In the genomic region with DNA sequence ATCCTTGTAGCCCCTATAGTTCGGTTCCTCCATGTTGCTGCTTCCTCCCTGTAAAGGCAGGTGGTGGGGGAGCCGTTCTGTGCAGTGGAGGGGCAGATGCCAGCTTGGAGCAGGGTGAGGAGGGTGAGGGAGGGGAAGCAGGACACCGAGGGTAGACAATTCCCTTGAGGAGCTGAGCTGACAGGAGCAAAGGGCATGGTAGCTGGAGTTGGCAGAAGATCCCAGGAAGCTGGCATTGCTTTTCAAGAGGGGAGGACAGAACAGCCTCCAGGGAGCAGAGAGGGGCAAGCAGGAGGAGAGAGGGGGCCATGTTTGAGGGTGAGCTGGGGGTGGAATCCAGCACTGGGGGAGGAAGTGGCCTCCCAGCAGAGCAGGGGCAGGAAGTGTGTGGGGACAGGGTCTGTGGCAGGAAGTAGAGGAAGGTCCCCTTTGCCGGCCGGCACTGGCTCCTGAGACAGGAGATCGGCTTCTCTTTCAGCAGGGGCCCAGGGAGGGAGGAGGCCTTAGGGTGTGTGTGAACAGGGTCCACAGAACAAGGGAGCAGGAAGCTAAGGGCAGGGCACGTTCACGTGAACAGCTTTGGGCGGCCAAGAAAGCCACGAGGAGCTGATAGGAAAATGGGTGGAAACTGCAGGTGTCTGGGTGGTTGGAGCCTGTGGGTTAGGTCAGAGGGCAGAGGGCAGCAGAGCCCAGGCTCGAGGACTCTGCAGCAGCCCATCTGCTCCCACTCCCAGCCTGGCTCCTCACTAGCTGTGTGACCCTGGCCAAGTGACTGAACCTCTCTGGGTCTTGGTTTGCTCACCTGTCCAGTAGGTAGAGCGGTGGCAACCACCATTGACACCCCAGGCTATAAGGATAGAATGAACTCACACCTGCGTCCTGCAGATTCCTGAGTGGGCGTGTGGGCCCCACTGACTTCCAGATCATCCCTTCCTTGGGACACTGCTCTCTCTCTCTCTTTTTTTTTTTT, we compare ENCODE assay signal across 9 cellular contexts. TPM values are rescaled to one million over a fixed set of nuclear protein-coding genes. Genes with fewer than 3 reads are reported as not detected.
A peak's percentile ranks its signal among the peaks of the same experiment; 100 is the strongest.
DNase-seq lines count a peak whose midpoint lies in the region; ATAC-seq lines count a peak whose summit lies in the region.
"Had no signal": no experiment of that assay in that cellular context is flagged by ENCODE, and none has a peak within 500 bp of the region (broad histone marks: within the 10 kb centered on the region; RNA-seq: fewer than 3 reads in every experiment).

No MANE protein-coding gene starts in this region.

- H3K4me1 ChIP-seq in mucosa of stomach (ENCODE audit: control insufficient read depth, insufficient read depth, low read length): peaks cover 70% of the 10 kb centered on the region

- no peaks in the 10 kb centered on the region for H3K36me3 Mint-ChIP-seq in activated T-helper 1 cell treated with anti-CD3 and anti-CD28 coated beads, Interleukin-12 subunit alpha, Interleukin-12 subunit beta, Interleukin-2, Interleukin-4 antibody, amounts not matched to agents 30 ng/mL and 10 ng/mL and 1 ng/mL, durations not matched to agents 14 hours and 24 hours and 36 hours (ENCODE audit: low read depth)

- H3K9ac ChIP-seq in mucosa of stomach (ENCODE audit: low read length): peak overlapping the region; percentile 67

- H3K27me3 ChIP-seq in mucosa of stomach (ENCODE audit: control insufficient read depth, insufficient read depth, low read length): no peaks in the 10 kb centered on the region

- H3K4me1 Mint-ChIP-seq in activated T-helper 1 cell treated with anti-CD3 and anti-CD28 coated beads, Interleukin-12 subunit alpha, Interleukin-12 subunit beta, Interleukin-2, Interleukin-4 antibody, amounts not matched to agents 30 ng/mL and 10 ng/mL and 1 ng/mL, durations not matched to agents 14 hours and 24 hours and 36 hours (ENCODE audit: low read depth): peaks cover 26% of the 10 kb centered on the region

- peak; percentile 20 to 33 for DNase-seq in AML-193 (lab: John Stamatoyannopoulos, UW)
- DNase-seq in KG1 (lab: John Stamatoyannopoulos, UW): peak; percentile 44
- peak; percentile 43 for DNase-seq in activated T-helper 1 cell treated with anti-CD3 and anti-CD28 coated beads, Interleukin-12 subunit alpha, Interleukin-12 subunit beta, Interleukin-2, Interleukin-4 antibody, amounts not matched to agents 30 ng/mL and 10 ng/mL and 1 ng/mL, durations not matched to agents 14 hours and 24 hours and 36 hours (ENCODE audit: low spot score)
- no peak for DNase-seq in HPDE6-E6E7 (ENCODE audit: extremely low spot score)
- no peak for DNase-seq in SW 1271 (lab: John Stamatoyannopoulos, UW)

- intact Hi-C loops in activated T-helper 1 cell treated with anti-CD3 and anti-CD28 coated beads, Interleukin-12 subunit alpha, Interleukin-12 subunit beta, Interleukin-2, Interleukin-4 antibody, amounts not matched to agents 30 ng/mL and 10 ng/mL and 1 ng/mL, durations not matched to agents 14 hours and 24 hours and 36 hours (cut with micrococcal nuclease): loop anchor here (1.0 kb wide), 1 partner anchor 18 kb away; no protein-coding TSS in a partner anchor

- peak overlapping the region; percentile 54 for H3K4me3 Mint-ChIP-seq in activated T-helper 1 cell treated with anti-CD3 and anti-CD28 coated beads, Interleukin-12 subunit alpha, Interleukin-12 subunit beta, Interleukin-2, Interleukin-4 antibody, amounts not matched to agents 30 ng/mL and 10 ng/mL and 1 ng/mL, durations not matched to agents 14 hours and 24 hours and 36 hours

- peaks cover 2% of the 10 kb centered on the region for H3K27me3 Mint-ChIP-seq in activated T-helper 1 cell treated with anti-CD3 and anti-CD28 coated beads, Interleukin-12 subunit alpha, Interleukin-12 subunit beta, Interleukin-2, Interleukin-4 antibody, amounts not matched to agents 30 ng/mL and 10 ng/mL and 1 ng/mL, durations not matched to agents 14 hours and 24 hours and 36 hours (ENCODE audit: insufficient read depth)

- no peaks in the 10 kb centered on the region for H3K36me3 ChIP-seq in mucosa of stomach (ENCODE audit: control insufficient read depth, insufficient read depth, low read length)

- H3K9me3 ChIP-seq in mucosa of stomach (ENCODE audit: control insufficient read depth, low read length): no peaks in the 10 kb centered on the region

- no peak overlapping the region for H3K4me3 ChIP-seq in mucosa of stomach (ENCODE audit: low read length)

- H3K9me3 Mint-ChIP-seq in activated T-helper 1 cell treated with anti-CD3 and anti-CD28 coated beads, Interleukin-12 subunit alpha, Interleukin-12 subunit beta, Interleukin-2, Interleukin-4 antibody, amounts not matched to agents 30 ng/mL and 10 ng/mL and 1 ng/mL, durations not matched to agents 14 hours and 24 hours and 36 hours: no peaks in the 10 kb centered on the region

- peak overlapping the region; percentile 95 for H3K27ac Mint-ChIP-seq in activated T-helper 1 cell treated with anti-CD3 and anti-CD28 coated beads, Interleukin-12 subunit alpha, Interleukin-12 subunit beta, Interleukin-2, Interleukin-4 antibody, amounts not matched to agents 30 ng/mL and 10 ng/mL and 1 ng/mL, durations not matched to agents 14 hours and 24 hours and 36 hours

- ATAC-seq in HG02798 (IDR thresholded peaks at IDR 0.05; ENCODE audit: poor library complexity, unreplicated experiment) (no peak), HG03571 (IDR thresholded peaks at IDR 0.05; ENCODE audit: unreplicated experiment) (no peak)

RNA-seq across cellular contexts. Expression of gene SPNS2, which starts 17.5 kb away (rescaled TPM):
- total RNA-seq in activated T-helper 1 cell treated with anti-CD3 and anti-CD28 coated beads, Interleukin-12 subunit alpha, Interleukin-12 subunit beta, Interleukin-2, Interleukin-4 antibody, amounts not matched to agents 30 ng/mL and 10 ng/mL and 1 ng/mL, durations not matched to agents 14 hours and 24 hours and 36 hours: 0.17 TPM in 1 of 2 replicates, not detected in the other
- total RNA-seq: Daoy had no signal

RNA-seq across cellular contexts. Expression of gene SPNS3, which starts 47.5 kb away (rescaled TPM):
- total RNA-seq in activated T-helper 1 cell treated with anti-CD3 and anti-CD28 coated beads, Interleukin-12 subunit alpha, Interleukin-12 subunit beta, Interleukin-2, Interleukin-4 antibody, amounts not matched to agents 30 ng/mL and 10 ng/mL and 1 ng/mL, durations not matched to agents 14 hours and 24 hours and 36 hours: 1.1 and 1.7 TPM in 2 replicates

Comparison
In these comparisons a context has a peak if more than half of its experiments do, and no peak if none do; other contexts are left out.
1. DNase-seq: peak in AML-193 (2 of 2), KG1 (single experiment) and activated T-helper 1 cell treated with anti-CD3 and anti-CD28 coated beads, Interleukin-12 subunit alpha, Interleukin-12 subunit beta, Interleukin-2, Interleukin-4 antibody, amounts not matched to agents 30 ng/mL and 10 ng/mL and 1 ng/mL, durations not matched to agents 14 hours and 24 hours and 36 hours (single experiment); none in HPDE6-E6E7 (single experiment) and SW 1271 (0 of 2).